Comparison of ENCODE assay signal across 9 cellular contexts in the genomic region with DNA sequence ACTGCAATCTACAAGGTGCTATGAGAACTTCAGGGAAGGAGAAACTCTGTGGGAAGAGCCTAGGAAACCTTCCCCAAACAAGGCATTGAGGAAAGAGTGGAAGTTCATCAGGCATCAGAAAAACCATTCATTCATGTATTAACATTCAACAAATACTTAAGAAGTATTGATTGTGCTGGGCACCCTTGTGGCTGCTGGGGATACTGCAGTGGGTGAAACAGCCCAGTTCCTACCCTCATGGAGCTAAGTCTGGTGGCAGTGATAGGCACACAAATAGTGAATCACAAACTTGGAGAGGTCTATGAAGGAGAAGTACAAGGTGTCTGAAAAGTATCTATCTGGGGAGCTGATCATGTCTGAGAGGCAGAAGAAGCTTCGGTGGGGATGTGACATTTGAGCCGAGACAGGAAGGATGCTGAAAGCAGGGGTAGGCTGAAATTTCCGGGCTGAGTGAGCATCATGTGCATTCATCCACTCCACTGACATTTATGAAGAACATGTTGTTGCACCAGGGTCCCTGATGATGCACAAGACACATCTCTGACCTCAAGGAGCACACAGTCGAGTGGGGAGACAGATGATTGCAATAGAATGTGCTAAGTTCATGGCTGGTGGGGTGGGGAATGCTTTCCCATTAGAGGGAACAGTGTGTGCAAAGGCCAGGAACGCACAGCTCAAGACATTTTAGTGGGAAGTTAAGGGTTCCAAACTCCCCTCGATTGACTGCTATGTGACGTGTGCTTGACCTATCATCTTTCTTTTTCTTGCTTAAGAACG.
A peak's percentile ranks its signal among the peaks of the same experiment; 100 is the strongest.
DNase-seq lines count a peak whose midpoint lies in the region; ATAC-seq and TF ChIP-seq lines count a peak whose summit lies in the region.
"Had no signal": no experiment of that assay in that cellular context is flagged by ENCODE, and none has a peak within 500 bp of the region (broad histone marks: within the 10 kb centered on the region; RNA-seq: fewer than 3 reads in every experiment).

No MANE protein-coding gene starts in this region.

- H3K4me2 ChIP-seq in GM23338, result no peak overlapping the region

- 68 to 69% methylated on average over 7 to 8 of the region's 8 CpGs for WGBS in esophagus squamous epithelium, 2 donors

- no peaks in the 10 kb centered on the region for H4K20me1 ChIP-seq in GM23338 (replicated peaks; ENCODE audit: insufficient read depth)

- H3K36me3 ChIP-seq in GM23338 (ENCODE audit: insufficient read depth), result no peaks in the 10 kb centered on the region
- H3K36me3 ChIP-seq in esophagus squamous epithelium, result no peaks in the 10 kb centered on the region
- H3K36me3 ChIP-seq in gastrocnemius medialis, result no peaks in the 10 kb centered on the region

- H3K9me3 ChIP-seq in esophagus squamous epithelium, result no peaks in the 10 kb centered on the region
- no peaks in the 10 kb centered on the region for H3K9me3 ChIP-seq in gastrocnemius medialis

- peaks cover 14% of the 10 kb centered on the region; the same call in 1 of the 2 replicates for H3K9me2 ChIP-seq in GM23338 (ENCODE audit: insufficient read depth)

- in situ Hi-C loops in gastrocnemius medialis (cut with MboI; ENCODE audit: low sequenced_read_pairs in 4 of 4), result no loop called here

- DNase-seq in GM23338 (ENCODE audit: low spot score) (peak; percentile 66), esophagus squamous epithelium (lab: John Stamatoyannopoulos, UW) (no peak), gastrocnemius medialis (no peak), activated gamma-delta T cell (lab: John Stamatoyannopoulos, UW) (no peak)
- DNase-seq in activated CD4-positive, alpha-beta T cell treated with anti-CD3 and anti-CD28 coated beads for 48 hours, result peak; percentile 64
- peak; percentile 8 to 20 for DNase-seq in stimulated activated CD8-positive, alpha-beta memory T cell treated with anti-CD3 and anti-CD28 coated beads, Interleukin-7, amount 100 ng/mL, for 4 hours (ENCODE audit: low read depth in 2 of 2)

- H3K4me3 Mint-ChIP-seq in GM23338, result no peak overlapping the region

- no peak overlapping the region for H3K27ac ChIP-seq in GM23338 (ENCODE audit: low read depth)
- peak overlapping the region in 1 of 4 donors; percentile 44 for H3K27ac ChIP-seq in esophagus squamous epithelium
- no peak overlapping the region for H3K27ac ChIP-seq in gastrocnemius medialis
- H3K27ac ChIP-seq: VCaP had no signal

- ATAC-seq in GM23338 (peak; percentile 92), GM18517 (IDR thresholded peaks at IDR 0.05; ENCODE audit: unreplicated experiment) (no peak), HG02938 (IDR thresholded peaks at IDR 0.05; ENCODE audit: unreplicated experiment) (no peak), gastrocnemius medialis (no peak)

- peaks cover 3% of the 10 kb centered on the region; the same call in 1 of the 3 replicates for H3K9me3 Mint-ChIP-seq in GM23338

- H3K27ac Mint-ChIP-seq in GM23338, result no peak overlapping the region

- H3K4me1 Mint-ChIP-seq in GM23338, result peaks cover 39% of the 10 kb centered on the region

- intact Hi-C loops in esophagus squamous epithelium (cut with DNase I) (no loop called here), gastrocnemius medialis (cut with DNase I; ENCODE audit: low total_unique reads) (no loop called here)

- peak; percentile 58 to 68 for TF ChIP-seq CTCF in GM23338 (conservative IDR thresholded peaks at IDR 0.05; ENCODE audit: low read depth in 2 of 2)
- TF ChIP-seq CTCF in esophagus squamous epithelium (IDR thresholded peaks at IDR 0.05), result peak in 5 of 6 experiments; percentile 12 to 56 (median 42)
- TF ChIP-seq CTCF in gastrocnemius medialis (IDR thresholded peaks at IDR 0.05 in 4 of 5, conservative IDR thresholded peaks at IDR 0.05 in 1 of 5), result peak in 2 of 5 experiments; percentile 16 to 23

- no peaks in the 10 kb centered on the region for H3K36me3 Mint-ChIP-seq in GM23338 (ENCODE audit: low read depth)

- no peaks in the 10 kb centered on the region for H3K27me3 ChIP-seq in GM23338 (ENCODE audit: insufficient read depth)
- no peaks in the 10 kb centered on the region for H3K27me3 ChIP-seq in esophagus squamous epithelium
- H3K27me3 ChIP-seq in gastrocnemius medialis, result no peaks in the 10 kb centered on the region

- no peaks in the 10 kb centered on the region for H3F3A ChIP-seq in GM23338 (replicated peaks; ENCODE audit: low read depth)

- H3K27me3 Mint-ChIP-seq in GM23338 (ENCODE audit: insufficient read depth, low read depth, poor library complexity), result no peaks in the 10 kb centered on the region

- no peaks in the 10 kb centered on the region for H3K79me2 ChIP-seq in GM23338 (replicated peaks; ENCODE audit: insufficient read depth)

- H3K4me3 ChIP-seq in GM23338 (no peak overlapping the region), esophagus squamous epithelium (no peak overlapping the region), gastrocnemius medialis (no peak overlapping the region)

- no peak overlapping the region for H2AFZ ChIP-seq in GM23338

- H3K4me1 ChIP-seq in GM23338 (ENCODE audit: insufficient read depth) (peaks cover 27% of the 10 kb centered on the region), esophagus squamous epithelium (peaks cover 0 to 3% (median 0%) of the 10 kb centered on the region in 3 donors), gastrocnemius medialis (no peaks in the 10 kb centered on the region)

- TF ChIP-seq POLR2A in esophagus squamous epithelium (IDR thresholded peaks at IDR 0.05) (no peak), gastrocnemius medialis (IDR thresholded peaks at IDR 0.05) (no peak)

TF ChIP-seq in GM23338, 12 proteins besides CTCF, POLR2A, EP300 and RAD21 (continues in another document):
- no peak for TF ChIP-seq EZH2 (IDR thresholded peaks at IDR 0.05; ENCODE audit: low read depth, unreplicated experiment)
- TF ChIP-seq POLR2AphosphoS5 (IDR thresholded peaks at IDR 0.05; ENCODE audit: low read depth), result no peak
- no peak for TF ChIP-seq NANOG (IDR thresholded peaks at IDR 0.05; ENCODE audit: borderline replicate concordance)
- TF ChIP-seq JUNB (IDR thresholded peaks at IDR 0.05; ENCODE audit: unreplicated experiment), result no peak
- TF ChIP-seq, protein P1, sequence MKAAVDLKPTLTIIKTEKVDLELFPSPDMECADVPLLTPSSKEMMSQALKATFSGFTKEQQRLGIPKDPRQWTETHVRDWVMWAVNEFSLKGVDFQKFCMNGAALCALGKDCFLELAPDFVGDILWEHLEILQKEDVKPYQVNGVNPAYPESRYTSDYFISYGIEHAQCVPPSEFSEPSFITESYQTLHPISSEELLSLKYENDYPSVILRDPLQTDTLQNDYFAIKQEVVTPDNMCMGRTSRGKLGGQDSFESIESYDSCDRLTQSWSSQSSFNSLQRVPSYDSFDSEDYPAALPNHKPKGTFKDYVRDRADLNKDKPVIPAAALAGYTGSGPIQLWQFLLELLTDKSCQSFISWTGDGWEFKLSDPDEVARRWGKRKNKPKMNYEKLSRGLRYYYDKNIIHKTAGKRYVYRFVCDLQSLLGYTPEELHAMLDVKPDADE (IDR thresholded peaks at IDR 0.05), result no peak
- TF ChIP-seq, protein P2, sequence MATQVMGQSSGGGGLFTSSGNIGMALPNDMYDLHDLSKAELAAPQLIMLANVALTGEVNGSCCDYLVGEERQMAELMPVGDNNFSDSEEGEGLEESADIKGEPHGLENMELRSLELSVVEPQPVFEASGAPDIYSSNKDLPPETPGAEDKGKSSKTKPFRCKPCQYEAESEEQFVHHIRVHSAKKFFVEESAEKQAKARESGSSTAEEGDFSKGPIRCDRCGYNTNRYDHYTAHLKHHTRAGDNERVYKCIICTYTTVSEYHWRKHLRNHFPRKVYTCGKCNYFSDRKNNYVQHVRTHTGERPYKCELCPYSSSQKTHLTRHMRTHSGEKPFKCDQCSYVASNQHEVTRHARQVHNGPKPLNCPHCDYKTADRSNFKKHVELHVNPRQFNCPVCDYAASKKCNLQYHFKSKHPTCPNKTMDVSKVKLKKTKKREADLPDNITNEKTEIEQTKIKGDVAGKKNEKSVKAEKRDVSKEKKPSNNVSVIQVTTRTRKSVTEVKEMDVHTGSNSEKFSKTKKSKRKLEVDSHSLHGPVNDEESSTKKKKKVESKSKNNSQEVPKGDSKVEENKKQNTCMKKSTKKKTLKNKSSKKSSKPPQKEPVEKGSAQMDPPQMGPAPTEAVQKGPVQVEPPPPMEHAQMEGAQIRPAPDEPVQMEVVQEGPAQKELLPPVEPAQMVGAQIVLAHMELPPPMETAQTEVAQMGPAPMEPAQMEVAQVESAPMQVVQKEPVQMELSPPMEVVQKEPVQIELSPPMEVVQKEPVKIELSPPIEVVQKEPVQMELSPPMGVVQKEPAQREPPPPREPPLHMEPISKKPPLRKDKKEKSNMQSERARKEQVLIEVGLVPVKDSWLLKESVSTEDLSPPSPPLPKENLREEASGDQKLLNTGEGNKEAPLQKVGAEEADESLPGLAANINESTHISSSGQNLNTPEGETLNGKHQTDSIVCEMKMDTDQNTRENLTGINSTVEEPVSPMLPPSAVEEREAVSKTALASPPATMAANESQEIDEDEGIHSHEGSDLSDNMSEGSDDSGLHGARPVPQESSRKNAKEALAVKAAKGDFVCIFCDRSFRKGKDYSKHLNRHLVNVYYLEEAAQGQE (IDR thresholded peaks at IDR 0.05; ENCODE audit: unreplicated experiment), result no peak
- TF ChIP-seq STAT1 (IDR thresholded peaks at IDR 0.05; ENCODE audit: unreplicated experiment), result no peak
- TF ChIP-seq ZNF114 (CRISPR knock-in tag; IDR thresholded peaks at IDR 0.05), result no peak
- TF ChIP-seq EZH2phosphoT487 (IDR thresholded peaks at IDR 0.05; ENCODE audit: unreplicated experiment), result no peak

Comparison
In these comparisons a context has a peak if more than half of its experiments do, and no peak if none do; other contexts are left out.
1. DNase-seq: peak in GM23338 (single experiment), activated CD4-positive, alpha-beta T cell treated with anti-CD3 and anti-CD28 coated beads for 48 hours (single experiment) and stimulated activated CD8-positive, alpha-beta memory T cell treated with anti-CD3 and anti-CD28 coated beads, Interleukin-7, amount 100 ng/mL, for 4 hours (2 of 2); none in esophagus squamous epithelium (single experiment), gastrocnemius medialis (0 of 2) and activated gamma-delta T cell (single experiment).